8 cellular contexts compared by ENCODE assay signal in the genomic region with DNA sequence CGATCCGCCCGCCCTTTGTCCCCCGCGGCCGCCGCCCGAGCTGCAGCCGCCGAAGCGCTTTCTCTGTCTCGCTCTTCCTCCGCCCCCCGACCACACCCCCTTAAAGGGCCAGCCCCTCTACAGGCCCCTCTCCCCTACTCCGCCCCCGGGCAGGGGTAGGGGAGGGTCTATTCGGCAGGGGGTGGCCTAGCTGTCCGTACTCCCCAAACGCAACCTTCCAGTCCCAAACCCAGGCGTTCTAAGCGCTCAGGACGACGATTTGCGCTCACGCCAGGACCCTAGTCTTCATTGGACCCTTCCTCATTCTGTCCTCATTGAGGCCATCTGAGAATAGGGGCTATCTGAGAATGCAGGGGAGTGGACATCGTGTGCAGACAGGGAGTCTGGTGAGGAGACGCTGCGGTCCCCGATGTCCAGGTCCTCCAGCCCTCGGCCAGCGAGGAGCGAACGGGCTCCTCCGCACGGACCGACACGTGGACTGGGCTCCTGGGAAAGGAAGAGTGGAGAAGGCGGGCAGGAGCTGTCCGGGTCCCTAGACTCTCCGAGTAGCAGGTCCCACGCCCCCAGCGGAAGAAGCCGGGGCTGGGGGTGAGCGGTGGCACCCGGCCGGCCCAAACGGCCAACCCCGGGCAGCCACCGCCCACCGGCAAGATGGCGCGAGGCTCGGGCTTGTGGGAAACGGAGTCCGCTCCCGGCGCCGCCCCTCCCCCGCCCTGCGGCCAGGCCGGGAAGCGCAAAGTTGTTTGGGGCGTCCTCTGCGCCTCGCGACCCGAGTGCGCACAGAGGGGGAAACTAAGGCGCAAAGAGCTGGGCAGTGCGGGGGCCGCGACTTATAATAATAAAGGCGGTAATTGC. TPM values are rescaled to one million over a fixed set of nuclear protein-coding genes. Genes with fewer than 3 reads are reported as not detected.
DNase-seq lines count a peak whose midpoint lies in the region; ATAC-seq, FAIRE-seq and TF ChIP-seq lines count a peak whose summit lies in the region.

A gene with protein sequence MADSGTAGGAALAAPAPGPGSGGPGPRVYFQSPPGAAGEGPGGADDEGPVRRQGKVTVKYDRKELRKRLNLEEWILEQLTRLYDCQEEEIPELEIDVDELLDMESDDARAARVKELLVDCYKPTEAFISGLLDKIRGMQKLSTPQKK (minus strand): TSS at position 70 of the 855 bp plus-strand sequence. CDS start 270 bp downstream, outside the sequence.

- no peaks in the 10 kb centered on the region for H3K9me3 Mint-ChIP-seq in chondrocyte (ENCODE audit: low read depth)

- H3K36me3 ChIP-seq in ES-I3 (ENCODE audit: insufficient read depth, low read length) (no peaks in the 10 kb centered on the region), kidney (ENCODE audit: control insufficient read depth in 1 of 2, insufficient read depth in 2 of 2, low read length in 2 of 2) (peaks cover 4 to 9% of the 10 kb centered on the region in 2 donors)

- peak within 1 kb of the TSS; percentile 97 for H3K27ac Mint-ChIP-seq in chondrocyte (ENCODE audit: unreplicated experiment)

- peak; percentile 34 for ATAC-seq in HG03095 (IDR thresholded peaks at IDR 0.05; ENCODE audit: unreplicated experiment)

- no peaks in the 10 kb centered on the region for H3K27me3 Mint-ChIP-seq in chondrocyte (ENCODE audit: low read depth)

- intact Hi-C loops in kidney (cut with DNase I), result no loop called here

- H3K27ac ChIP-seq in kidney (ENCODE audit: low read depth in 2 of 2, low read length in 2 of 2), result peak within 1 kb of the TSS; percentile 89 to 91

- peaks cover 4% of the 10 kb centered on the region for H3K36me3 Mint-ChIP-seq in chondrocyte (ENCODE audit: low read depth)

- H3K4me3 ChIP-seq in kidney (ENCODE audit: low read length in 2 of 2), result peak within 1 kb of the TSS; percentile 81 to 97

- H3K4me3 Mint-ChIP-seq in chondrocyte (ENCODE audit: unreplicated experiment), result peak within 1 kb of the TSS; percentile 89

- peaks cover 28% of the 10 kb centered on the region for H3K4me1 ChIP-seq in ES-I3 (ENCODE audit: insufficient read depth, low read length)
- H3K4me1 ChIP-seq in kidney (ENCODE audit: control insufficient read depth in 1 of 2, insufficient read depth in 1 of 2, low read depth in 1 of 2, low read length in 2 of 2), result peaks cover 6 to 39% of the 10 kb centered on the region in 2 donors

- TF ChIP-seq CTCF in chondrocyte (IDR thresholded peaks at IDR 0.05) (peak; percentile 36), kidney (IDR thresholded peaks at IDR 0.05; ENCODE audit: borderline replicate concordance, extremely low read depth, insufficient read depth) (peak; percentile 12)

- H3K9me3 ChIP-seq in ES-I3 (ENCODE audit: control insufficient read depth, insufficient read depth, low read length) (no peaks in the 10 kb centered on the region), kidney (ENCODE audit: control insufficient read depth in 1 of 2, low read length in 2 of 2) (no peaks in the 10 kb centered on the region)

- H3K9ac ChIP-seq in ES-I3 (ENCODE audit: low read depth, low read length), result peak within 1 kb of the TSS; percentile 86
- peak within 1 kb of the TSS; percentile 65 to 88 for H3K9ac ChIP-seq in kidney (ENCODE audit: low read length in 2 of 2)

- no peak for FAIRE-seq in kidney (lab: Jason Lieb, UNC)

- peaks cover 38% of the 10 kb centered on the region for H3K4me1 Mint-ChIP-seq in chondrocyte (ENCODE audit: low read depth)

- DNase-seq in NCI-H510A treated with DMSO at 0.1 percent for 48 hours (lab: John Stamatoyannopoulos, UW) (peak; percentile 86), chondrocyte (ENCODE audit: low spot score) (no peak), kidney (peak; percentile 96), amniotic stem cell (lab: John Stamatoyannopoulos, UW) (no peak)
- DNase-seq in activated CD4-positive, alpha-beta T cell treated with anti-CD3 and anti-CD28 coated beads for 1 hour, result peak; percentile 63
- peak; percentile 64 to 83 for DNase-seq in stimulated activated CD4-positive, alpha-beta T cell treated with anti-CD3 and anti-CD28 coated beads, Interleukin-12 subunit alpha, Interleukin-12 subunit beta, amount 100 ng/mL, for 24 hours (ENCODE audit: low read depth in 2 of 2)

RNA-seq across cellular contexts. Expression of the gene that starts here (rescaled TPM):
- 280 to 358 TPM (median 322 TPM) in 3 replicates for total RNA-seq in chondrocyte
- 86.5 TPM for total RNA-seq in kidney
- 145 TPM for polyA plus RNA-seq in kidney (ENCODE audit: insufficient read depth, low read depth, low replicate concordance)

Comparison
In these comparisons a context has a peak if more than half of its experiments do, and no peak if none do; other contexts are left out.
1. DNase-seq: peak in NCI-H510A treated with DMSO at 0.1 percent for 48 hours (single experiment), activated CD4-positive, alpha-beta T cell treated with anti-CD3 and anti-CD28 coated beads for 1 hour (single experiment), kidney (single experiment) and stimulated activated CD4-positive, alpha-beta T cell treated with anti-CD3 and anti-CD28 coated beads, Interleukin-12 subunit alpha, Interleukin-12 subunit beta, amount 100 ng/mL, for 24 hours (2 of 2); none in chondrocyte (single experiment) and amniotic stem cell (single experiment).